15 cellular contexts compared by ENCODE assay signal in genomic region chr20:23978455-23978854, GRCh38. TPM values are rescaled to one million over a fixed set of nuclear protein-coding genes. Genes with fewer than 3 reads are reported as not detected.
DNase-seq lines count a peak whose midpoint lies in the region; ATAC-seq and TF ChIP-seq lines count a peak whose summit lies in the region.
"Not testable (repeated sequence)": the region's sequence is repeated elsewhere in the genome, so short reads cannot be mapped to it uniquely, and the experiment has no call there.
"Had no signal": no experiment of that assay in that cellular context is flagged by ENCODE, and none has a peak within 500 bp of the region (broad histone marks: within the 10 kb centered on the region; RNA-seq: fewer than 3 reads in every experiment).

No MANE protein-coding gene starts in this region.

- H3K4me2 ChIP-seq in BLaER1 treated with 17β-estradiol and CSF1 and Interleukin-3, amounts not matched to agents 10 nM and 100 nM: peak overlapping the region; percentile 41 to 74 (median 68); a peak in 18 of 22 replicates
- H3K4me2 ChIP-seq in GM23338; OCI-LY7 (ENCODE audit: low read length); neuronal stem cell (ENCODE audit: insufficient read depth, low read length, poor library complexity, severe bottlenecking): not testable (repeated sequence)

- H3K79me1 ChIP-seq in neuronal stem cell (ENCODE audit: low read depth, low read length): not testable (repeated sequence)

- not testable (repeated sequence) for H3K4ac ChIP-seq in neuronal stem cell (ENCODE audit: low read length)

- H2AK5ac ChIP-seq in neuronal stem cell (ENCODE audit: low read depth, low read length): not testable (repeated sequence)

- H3K4me3 ChIP-seq in BLaER1 treated with 17β-estradiol and CSF1 and Interleukin-3, amounts not matched to agents 10 nM and 100 nM; GM23338; OCI-LY7 (ENCODE audit: low read depth, low read length, poor library complexity, severe bottlenecking); endodermal cell (ENCODE audit: low read length); neuronal stem cell (ENCODE audit: low read length in 2 of 2): not testable (repeated sequence)

- H4K20me1 ChIP-seq in BLaER1 treated with 17β-estradiol and CSF1 and Interleukin-3, amounts not matched to agents 10 nM and 100 nM; GM23338 (replicated peaks; ENCODE audit: insufficient read depth); OCI-LY7 (ENCODE audit: insufficient read depth, low read length): not testable (repeated sequence)

- H3K18ac ChIP-seq in neuronal stem cell (ENCODE audit: low read length): peak overlapping the region; percentile 87

- not testable (repeated sequence) for H3K36me3 ChIP-seq in BLaER1 treated with 17β-estradiol and CSF1 and Interleukin-3, amounts not matched to agents 10 nM and 100 nM; GM23338 (ENCODE audit: insufficient read depth); OCI-LY7 (ENCODE audit: insufficient read depth, low read length); endodermal cell (ENCODE audit: control insufficient read depth, insufficient read depth, low read length); neuronal stem cell (replicated peaks in 1 of 2; ENCODE audit: control insufficient read depth in 2 of 2, insufficient read depth in 2 of 2, low read length in 2 of 2)

- H3K27ac ChIP-seq in BLaER1 treated with 17β-estradiol and CSF1 and Interleukin-3, amounts not matched to agents 10 nM and 100 nM: peak overlapping the region in 8 of 11 experiments; percentile 50 to 72 (median 60); a peak in 14 of 22 replicates
- not testable (repeated sequence) for H3K27ac ChIP-seq in GM23338 (ENCODE audit: low read depth); OCI-LY7 (ENCODE audit: low read depth, low read length, poor library complexity, severe bottlenecking); endodermal cell (ENCODE audit: low read depth, low read length); neuronal stem cell (replicated peaks; ENCODE audit: low read length)

- not testable (repeated sequence) for H3K14ac ChIP-seq in neuronal stem cell (ENCODE audit: low read length)

- H3F3A ChIP-seq in GM23338 (replicated peaks; ENCODE audit: low read depth): not testable (repeated sequence)

- intact Hi-C loops in OCI-LY7 (cut with micrococcal nuclease; ENCODE audit: unreplicated experiment): not testable (repeated sequence)

- not testable (repeated sequence) for H3K27me3 Mint-ChIP-seq in GM23338 (ENCODE audit: insufficient read depth, low read depth, poor library complexity); activated CD8-positive, alpha-beta T cell treated with anti-CD3 and anti-CD28 coated beads, Interleukin-2, amount 10 ng/mL, durations not matched to agents 7 days and 5 days (ENCODE audit: low read depth); endodermal cell (ENCODE audit: insufficient read depth)

- not testable (repeated sequence) for H3K9me2 ChIP-seq in GM23338 (ENCODE audit: insufficient read depth); OCI-LY7 (ENCODE audit: insufficient read depth, low read length)

- H3K4me3 Mint-ChIP-seq in GM23338; activated CD8-positive, alpha-beta T cell treated with anti-CD3 and anti-CD28 coated beads, Interleukin-2, amount 10 ng/mL, durations not matched to agents 7 days and 5 days; endodermal cell: not testable (repeated sequence)

- not testable (repeated sequence) for H2BK12ac ChIP-seq in neuronal stem cell (ENCODE audit: low read length)

- ATAC-seq in GM23338: peak; percentile 53
- not testable (repeated sequence) for ATAC-seq in activated CD8-positive, alpha-beta T cell treated with anti-CD3 and anti-CD28 coated beads, Interleukin-2, amount 10 ng/mL, durations not matched to agents 7 days and 5 days; left lobe of liver

- not testable (repeated sequence) for H3K23ac ChIP-seq in neuronal stem cell (ENCODE audit: low read depth, low read length, poor library complexity)

- peaks cover 4 to 37% (median 28%) of the 10 kb centered on the region in 10 experiments; a peak in 18 of 20 replicates for H3K4me1 ChIP-seq in BLaER1 treated with 17β-estradiol and CSF1 and Interleukin-3, amounts not matched to agents 10 nM and 100 nM
- H3K4me1 ChIP-seq in GM23338 (ENCODE audit: insufficient read depth); OCI-LY7 (ENCODE audit: insufficient read depth, low read length, poor library complexity, severe bottlenecking); endodermal cell (ENCODE audit: control insufficient read depth, insufficient read depth, low read length); neuronal stem cell (ENCODE audit: control insufficient read depth in 2 of 2, insufficient read depth in 1 of 2, low read depth in 1 of 2, low read length in 2 of 2): not testable (repeated sequence)

- H2AFZ ChIP-seq in GM23338; neuronal stem cell (ENCODE audit: low read length): not testable (repeated sequence)
- H2AFZ ChIP-seq in OCI-LY7 (ENCODE audit: low read length): 0 out of 2 replicates have a peak overlapping the region, but pooled peaks have one; percentile 36

- not testable (repeated sequence) for H3K27ac Mint-ChIP-seq in GM23338; activated CD8-positive, alpha-beta T cell treated with anti-CD3 and anti-CD28 coated beads, Interleukin-2, amount 10 ng/mL, durations not matched to agents 7 days and 5 days; endodermal cell

- not testable (repeated sequence) for H3K79me2 ChIP-seq in GM23338 (replicated peaks; ENCODE audit: insufficient read depth); OCI-LY7 (ENCODE audit: insufficient read depth, low read depth, low read length)

- H3K9me3 Mint-ChIP-seq in GM23338; activated CD8-positive, alpha-beta T cell treated with anti-CD3 and anti-CD28 coated beads, Interleukin-2, amount 10 ng/mL, durations not matched to agents 7 days and 5 days (ENCODE audit: insufficient read depth); endodermal cell: not testable (repeated sequence)

- H2BK120ac ChIP-seq in neuronal stem cell (ENCODE audit: low read depth, low read length): not testable (repeated sequence)

- CTCF ChIA-PET in OCI-LY7 (lab: Charles Lee; ENCODE audit: unreplicated experiment): interaction anchor here (0.8 kb wide), 1 partner anchor 54 kb away, joined by 3 read pairs; no protein-coding TSS in a partner anchor
- CTCF ChIA-PET in activated CD8-positive, alpha-beta T cell treated with anti-CD3 and anti-CD28 coated beads, Interleukin-2, amount 10 ng/mL, durations not matched to agents 7 days and 5 days (lab: Charles Lee): interaction anchor here (0.7 kb wide), 1 partner anchor 23 kb away, joined by 3 read pairs; no protein-coding TSS in a partner anchor

- peaks cover 10% of the 10 kb centered on the region for H3K4me1 Mint-ChIP-seq in GM23338
- not testable (repeated sequence) for H3K4me1 Mint-ChIP-seq in activated CD8-positive, alpha-beta T cell treated with anti-CD3 and anti-CD28 coated beads, Interleukin-2, amount 10 ng/mL, durations not matched to agents 7 days and 5 days (ENCODE audit: low read depth)
- H3K4me1 Mint-ChIP-seq in endodermal cell: peaks cover 16% of the 10 kb centered on the region

- H3K9ac ChIP-seq in BLaER1 treated with 17β-estradiol and CSF1 and Interleukin-3, amounts not matched to agents 10 nM and 100 nM: peak overlapping the region in 5 of 11 experiments; percentile 15 to 52 (median 48); a peak in 3 of 22 replicates
- not testable (repeated sequence) for H3K9ac ChIP-seq in endodermal cell (ENCODE audit: extremely low read depth, low read length, poor library complexity, severe bottlenecking); neuronal stem cell (ENCODE audit: low read depth, low read length, poor library complexity)

- not testable (repeated sequence) for H2BK5ac ChIP-seq in neuronal stem cell (ENCODE audit: low read length)

- 20 to 72% methylated on average over 1 to 5 of the region's 6 CpGs for whole genome bisulfite sequencing in endodermal cell (ENCODE audit: insufficient coverage in 1 of 2, insufficient read length in 1 of 2), 2 experiments
- WGBS in neuronal stem cell (ENCODE audit: extremely low coverage in 2 of 2, insufficient read length in 2 of 2, insufficient replicate concordance in 1 of 2), 2 donors: no CpG with 5 or more reads among the region's 6 CpGs

- H3K9me3 ChIP-seq in BLaER1 treated with 17β-estradiol and CSF1 and Interleukin-3, amounts not matched to agents 10 nM and 100 nM (replicated peaks in 1 of 11); OCI-LY7 (ENCODE audit: low read length); endodermal cell (ENCODE audit: control insufficient read depth, low read length); neuronal stem cell (replicated peaks in 1 of 2; ENCODE audit: control insufficient read depth in 2 of 2, insufficient read depth in 1 of 2, low read depth in 1 of 2, low read length in 2 of 2): not testable (repeated sequence)

- not testable (repeated sequence) for H3K36me3 Mint-ChIP-seq in GM23338 (ENCODE audit: low read depth); activated CD8-positive, alpha-beta T cell treated with anti-CD3 and anti-CD28 coated beads, Interleukin-2, amount 10 ng/mL, durations not matched to agents 7 days and 5 days (ENCODE audit: low read depth); endodermal cell (ENCODE audit: low read depth)

- not testable (repeated sequence) for H2BK15ac ChIP-seq in neuronal stem cell (ENCODE audit: low read length)

- TF ChIP-seq CTCF in GM23338 (conservative IDR thresholded peaks at IDR 0.05; ENCODE audit: low read depth in 2 of 2): peak; percentile 50 to 54
- TF ChIP-seq CTCF in OCI-LY7 (conservative IDR thresholded peaks at IDR 0.05; ENCODE audit: low read length): peak; percentile 46; the same call in 1 of the 2 replicates
- TF ChIP-seq CTCF in endodermal cell (conservative IDR thresholded peaks at IDR 0.05): peak; percentile 73

- POLR2A ChIA-PET in OCI-LY7 (lab: Charles Lee): interaction anchor here (0.7 kb wide), 1 partner anchor 40 kb away, joined by 3 read pairs; no protein-coding TSS in a partner anchor
- POLR2A ChIA-PET in activated CD8-positive, alpha-beta T cell treated with anti-CD3 and anti-CD28 coated beads, Interleukin-2, amount 10 ng/mL, durations not matched to agents 7 days and 5 days (lab: Charles Lee): not testable (repeated sequence)

- not testable (repeated sequence) for BruUV-seq in OCI-LY7 (replicated peaks; lab: Mats Ljungman, UMichigan)

- not testable (repeated sequence) for H4K8ac ChIP-seq in neuronal stem cell (ENCODE audit: low read depth, low read length)

- H4K91ac ChIP-seq in neuronal stem cell (ENCODE audit: low read depth, low read length, poor library complexity): not testable (repeated sequence)

- DNase-seq in GM23338 (ENCODE audit: low spot score): peak; percentile 56
- peak; percentile 9 for DNase-seq in NCI-H1694 (lab: John Stamatoyannopoulos, UW)
- DNase-seq in OCI-LY7 (ENCODE audit: low spot score): peak; percentile 33
- DNase-seq in activated CD8-positive, alpha-beta T cell treated with anti-CD3 and anti-CD28 coated beads, Interleukin-2, amount 10 ng/mL, durations not matched to agents 7 days and 5 days: peak; percentile 15
- peak; percentile 75 for DNase-seq in endodermal cell
- DNase-seq in left lobe of liver (ENCODE audit: low spot score): peak; percentile 40
- DNase-seq in neuronal stem cell (ENCODE audit: low spot score): peak; percentile 15

- H3K27me3 ChIP-seq in BLaER1 treated with 17β-estradiol and CSF1 and Interleukin-3, amounts not matched to agents 10 nM and 100 nM; GM23338 (ENCODE audit: insufficient read depth); endodermal cell (ENCODE audit: control insufficient read depth, insufficient read depth, low read length, poor library complexity, severe bottlenecking); neuronal stem cell (ENCODE audit: control insufficient read depth in 3 of 3, insufficient read depth in 3 of 3, low read depth in 1 of 3, low read length in 3 of 3): not testable (repeated sequence)

RNA-seq across cellular contexts. Expression of gene GGTLC1, which starts 10.1 kb away (rescaled TPM):
- not detected in 2 replicates for total RNA-seq in GM23338 (2014; rRNA removed; shearing (Covaris generic))
- polyA plus RNA-seq in GM23338 (2016; fragmentation: Nextera tagmentation; extraction: Ambion mirVana): not detected in 2 replicates
- not detected in 2 replicates for total RNA-seq in OCI-LY7 (2014; rRNA removed; shearing (Covaris generic))
- total RNA-seq in OCI-LY7 (2022): not detected in 2 replicates
- not detected for total RNA-seq in activated CD8-positive, alpha-beta T cell treated with anti-CD3 and anti-CD28 coated beads, Interleukin-2, amount 10 ng/mL, durations not matched to agents 7 days and 5 days
- not detected for total RNA-seq in endodermal cell
- polyA plus RNA-seq in endodermal cell (2013, experiment 1 of 2): not detected
- not detected for polyA plus RNA-seq in endodermal cell (2013, experiment 2 of 2)
- total RNA-seq in left lobe of liver: not detected
- not detected for polyA plus RNA-seq in neuronal stem cell (2013, experiment 1 of 2)
- polyA plus RNA-seq in neuronal stem cell (2013, experiment 2 of 2): not detected
- total RNA-seq: A172, GM23248, HFFc6, HT1080, MCF 10A, PC-3 had no signal
- polyA plus RNA-seq: CD14-positive monocyte, GM23248 had no signal

Comparison
In these comparisons a context has a peak if more than half of its experiments do, and no peak if none do; other contexts are left out.
1. DNase-seq: peak in every context shown above with its lines; median percentile 75 in endodermal cell; 56 in GM23338; 40 in left lobe of liver; 33 in OCI-LY7; 15 in activated CD8-positive, alpha-beta T cell treated with anti-CD3 and anti-CD28 coated beads, Interleukin-2, amount 10 ng/mL, durations not matched to agents 7 days and 5 days; 15 in neuronal stem cell; 9 in NCI-H1694.